Comparison of ENCODE assay signal across 9 cellular contexts in genomic region chr9:69027355-69028097, GRCh38. TPM values are rescaled to one million over a fixed set of nuclear protein-coding genes. Genes with fewer than 3 reads are reported as not detected.
DNase-seq lines count a peak whose midpoint lies in the region; ATAC-seq and TF ChIP-seq lines count a peak whose summit lies in the region.
"Had no signal": no experiment of that assay in that cellular context is flagged by ENCODE, and none has a peak within 500 bp of the region (broad histone marks: within the 10 kb centered on the region; RNA-seq: fewer than 3 reads in every experiment).

No MANE protein-coding gene starts in this region.

- peak; percentile 62 for DNase-seq in activated CD8-positive, alpha-beta memory T cell treated with anti-CD3 and anti-CD28 coated beads, Interleukin-2, amount 10 ng/mL, durations not matched to agents 7 days and 5 days
- DNase-seq in activated CD8-positive, alpha-beta memory T cell treated with anti-CD3 and anti-CD28 coated beads for 24 hours, result no peak
- DNase-seq in KBM-7 (peak; percentile 82), Peyer's patch (peak in 1 of 3 donors; percentile 69), kidney epithelial cell (ENCODE audit: low read depth) (no peak)
- peak in 5 of 6 experiments; percentile 4 to 76 (median 16) for DNase-seq in stimulated activated naive CD4-positive, alpha-beta T cell (lab: John Stamatoyannopoulos, UW)

- H3K27me3 Mint-ChIP-seq in activated CD8-positive, alpha-beta memory T cell treated with anti-CD3 and anti-CD28 coated beads, Interleukin-2, amount 10 ng/mL, durations not matched to agents 7 days and 5 days, result peaks cover 5% of the 10 kb centered on the region
- H3K27me3 Mint-ChIP-seq in brain, result peaks cover 14% of the 10 kb centered on the region

- in situ Hi-C loops in KBM-7 (cut with MboI; ENCODE audit: low pct_unique_long_range_greater_than_20kb, low sequenced_read_pairs), result no loop called here

- H3K4me3 ChIP-seq in Peyer's patch (no peak overlapping the region), kidney epithelial cell (ENCODE audit: low read depth, low read length) (no peak overlapping the region)

- H3K27ac Mint-ChIP-seq in activated CD8-positive, alpha-beta memory T cell treated with anti-CD3 and anti-CD28 coated beads, Interleukin-2, amount 10 ng/mL, durations not matched to agents 7 days and 5 days, result peak overlapping the region; percentile 44
- peak overlapping the region in 1 of 5 experiments; percentile 70 for H3K27ac Mint-ChIP-seq in brain

- H3K27me3 ChIP-seq in Peyer's patch (no peaks in the 10 kb centered on the region), kidney epithelial cell (ENCODE audit: control insufficient read depth, insufficient read depth, low read length) (peaks cover 3% of the 10 kb centered on the region)

- H3K4me1 ChIP-seq in Peyer's patch, result no peaks in the 10 kb centered on the region

- peaks cover 0 to 8% (median 0%) of the 10 kb centered on the region in 4 donors for H3K9me3 ChIP-seq in Peyer's patch

- H3K4me1 Mint-ChIP-seq in activated CD8-positive, alpha-beta memory T cell treated with anti-CD3 and anti-CD28 coated beads, Interleukin-2, amount 10 ng/mL, durations not matched to agents 7 days and 5 days, result peaks cover 51% of the 10 kb centered on the region
- H3K4me1 Mint-ChIP-seq in brain, result no peaks in the 10 kb centered on the region

- CTCF ChIA-PET in activated CD8-positive, alpha-beta memory T cell treated with anti-CD3 and anti-CD28 coated beads, Interleukin-2, amount 10 ng/mL, durations not matched to agents 7 days and 5 days (lab: Charles Lee), result interaction anchor here (1.0 to 1.6 kb wide), 8 partner anchors 8 to 169 kb away, joined by 3 to 10 read pairs (median 5); partner anchors contain the start of gene FXN

- peak in 5 of 6 experiments; percentile 45 to 78 (median 75) for TF ChIP-seq CTCF in Peyer's patch (IDR thresholded peaks at IDR 0.05)
- peak; percentile 70 to 76 for TF ChIP-seq CTCF in brain (conservative IDR thresholded peaks at IDR 0.05)
- peak; percentile 66 for TF ChIP-seq CTCF in kidney epithelial cell (IDR thresholded peaks at IDR 0.05; ENCODE audit: insufficient read depth, low read length, poor library complexity, severe bottlenecking)

- ATAC-seq in activated CD8-positive, alpha-beta memory T cell treated with anti-CD3 and anti-CD28 coated beads, Interleukin-2, amount 10 ng/mL, durations not matched to agents 7 days and 5 days, result peak; percentile 82
- ATAC-seq in GM21529 (IDR thresholded peaks at IDR 0.05; ENCODE audit: unreplicated experiment), result peak; percentile 83

- H3K4me3 Mint-ChIP-seq in activated CD8-positive, alpha-beta memory T cell treated with anti-CD3 and anti-CD28 coated beads, Interleukin-2, amount 10 ng/mL, durations not matched to agents 7 days and 5 days, result no peak overlapping the region
- H3K4me3 Mint-ChIP-seq in brain, result no peak overlapping the region

- peaks cover 9% of the 10 kb centered on the region for H3K36me3 Mint-ChIP-seq in activated CD8-positive, alpha-beta memory T cell treated with anti-CD3 and anti-CD28 coated beads, Interleukin-2, amount 10 ng/mL, durations not matched to agents 7 days and 5 days
- H3K36me3 Mint-ChIP-seq in brain, result no peaks in the 10 kb centered on the region

- H3K36me3 ChIP-seq in Peyer's patch, result no peaks in the 10 kb centered on the region
- H3K36me3 ChIP-seq in kidney epithelial cell (ENCODE audit: control insufficient read depth, insufficient read depth, low read length), result no peaks in the 10 kb centered on the region

- TF ChIP-seq POLR2A in Peyer's patch (IDR thresholded peaks at IDR 0.05), result no peak

- peaks cover 3% of the 10 kb centered on the region for H3K9me3 Mint-ChIP-seq in activated CD8-positive, alpha-beta memory T cell treated with anti-CD3 and anti-CD28 coated beads, Interleukin-2, amount 10 ng/mL, durations not matched to agents 7 days and 5 days (ENCODE audit: low read depth)
- H3K9me3 Mint-ChIP-seq in brain, result peaks cover 0 to 5% (median 3%) of the 10 kb centered on the region in 5 experiments

- H3K27ac ChIP-seq in Peyer's patch, result no peak overlapping the region

RNA-seq across cellular contexts. Expression of gene FXN, which starts 8.0 kb away (rescaled TPM):
- total RNA-seq in activated CD8-positive, alpha-beta memory T cell treated with anti-CD3 and anti-CD28 coated beads, Interleukin-2, amount 10 ng/mL, durations not matched to agents 7 days and 5 days, result 10 to 100 TPM; 19.9 to 33.9 TPM
- total RNA-seq in Peyer's patch, result 1 to 10 TPM; 1.7 to 4.2 (median 2.7) TPM
- polyA plus RNA-seq in brain (ENCODE audit: insufficient read depth, low read depth, low replicate concordance), result 9.9 TPM
- total RNA-seq in kidney epithelial cell, result 9.8 and 11.4 TPM in 2 replicates

RNA-seq across cellular contexts. Expression of gene PRKACG, which starts 13.6 kb away (rescaled TPM):
- not detected for total RNA-seq in activated CD8-positive, alpha-beta memory T cell treated with anti-CD3 and anti-CD28 coated beads, Interleukin-2, amount 10 ng/mL, durations not matched to agents 7 days and 5 days
- total RNA-seq in Peyer's patch (not detected), kidney epithelial cell (not detected in 2 replicates)
- polyA plus RNA-seq in brain (ENCODE audit: insufficient read depth, low read depth, low replicate concordance), result not detected
- polyA plus RNA-seq: thymus had no signal

Comparison
In these comparisons a context has a peak if more than half of its experiments do, and no peak if none do; other contexts are left out.
1. DNase-seq: peak in activated CD8-positive, alpha-beta memory T cell treated with anti-CD3 and anti-CD28 coated beads, Interleukin-2, amount 10 ng/mL, durations not matched to agents 7 days and 5 days (single experiment), KBM-7 (single experiment) and stimulated activated naive CD4-positive, alpha-beta T cell (5 of 6); none in activated CD8-positive, alpha-beta memory T cell treated with anti-CD3 and anti-CD28 coated beads for 24 hours (single experiment) and kidney epithelial cell (single experiment).
2. Peak in every context shown above with its lines, with median percentiles within 50 percentile points of each other: CTCF ChIP-seq.